8 cellular contexts compared by ENCODE assay signal in genomic region chr1:44212355-44213221, GRCh38. TPM values are rescaled to one million over a fixed set of nuclear protein-coding genes. Genes with fewer than 3 reads are reported as not detected.
A peak's percentile ranks its signal among the peaks of the same experiment; 100 is the strongest.
DNase-seq lines count a peak whose midpoint lies in the region; ATAC-seq and TF ChIP-seq lines count a peak whose summit lies in the region.

No MANE protein-coding gene starts in this region.

- H3K9me3 ChIP-seq in DND-41 (ENCODE audit: insufficient read depth, low read length, severe bottlenecking) (no peaks in the 10 kb centered on the region), RWPE2 (ENCODE audit: severe bottlenecking) (no peaks in the 10 kb centered on the region), colonic mucosa (no peaks in the 10 kb centered on the region), neuron (ENCODE audit: low read length) (no peaks in the 10 kb centered on the region)

- H3K9ac ChIP-seq in DND-41 (ENCODE audit: low read depth, low read length) (peak overlapping the region; percentile 73), colonic mucosa (ENCODE audit: low read depth in 2 of 2, low read length in 2 of 2) (peak overlapping the region in 1 of 2 donors; percentile 88)

- H3K79me2 ChIP-seq in DND-41 (ENCODE audit: insufficient read depth, low read length): peaks cover 11% of the 10 kb centered on the region

- H3K4me1 ChIP-seq in DND-41 (ENCODE audit: insufficient read depth, low read length): peaks cover 32% of the 10 kb centered on the region
- H3K4me1 ChIP-seq in RWPE2 (ENCODE audit: insufficient read depth, poor library complexity, severe bottlenecking): no peaks in the 10 kb centered on the region
- H3K4me1 ChIP-seq in colonic mucosa: peaks cover 14% of the 10 kb centered on the region
- peaks cover 19% of the 10 kb centered on the region for H3K4me1 ChIP-seq in neuron (ENCODE audit: insufficient read depth, low read length)

- TF ChIP-seq CTCF in DND-41 (IDR thresholded peaks at IDR 0.05; ENCODE audit: borderline replicate concordance, extremely low read depth, low read length, poor library complexity, severe bottlenecking) (no peak), RWPE2 (IDR thresholded peaks at IDR 0.05; ENCODE audit: poor library complexity, severe bottlenecking) (no peak), colonic mucosa (IDR thresholded peaks at IDR 0.05) (no peak)

- intact Hi-C loops in colonic mucosa (cut with DNase I): no loop called here

- ATAC-seq in DND-41 (ENCODE audit: insufficient read depth, low read depth) (no peak), RWPE2 (ENCODE audit: low read depth) (no peak), HG02571 (IDR thresholded peaks at IDR 0.05; ENCODE audit: unreplicated experiment) (no peak), GM19328 (IDR thresholded peaks at IDR 0.05; ENCODE audit: unreplicated experiment) (no peak)

- H3K27me3 ChIP-seq in DND-41 (ENCODE audit: insufficient read depth, low read length, poor library complexity): no peaks in the 10 kb centered on the region
- no peaks in the 10 kb centered on the region for H3K27me3 ChIP-seq in RWPE2 (ENCODE audit: insufficient read depth, poor library complexity, severe bottlenecking)
- H3K27me3 ChIP-seq in colonic mucosa: no peaks in the 10 kb centered on the region
- no peaks in the 10 kb centered on the region for H3K27me3 ChIP-seq in neuron (ENCODE audit: insufficient read depth, low read length)

- DNase-seq in DND-41: peak; percentile 25
- no peak for DNase-seq in RWPE2 (ENCODE audit: low spot score)
- DNase-seq in colonic mucosa: no peak
- DNase-seq in C1 segment of cervical spinal cord (lab: John Stamatoyannopoulos, UW): no peak
- no peak for DNase-seq in SKM-1 treated with dmso at 0.1 percent for 144 hours (lab: John Stamatoyannopoulos, UW; ENCODE audit: unreplicated experiment)

- no peaks in the 10 kb centered on the region; the same call in 1 of the 2 replicates for H4K20me1 ChIP-seq in DND-41 (ENCODE audit: insufficient read depth, low read length)

- H3K4me3 ChIP-seq in DND-41 (ENCODE audit: low read depth in 1 of 2, low read length in 2 of 2): peak overlapping the region; percentile 38 to 77; a peak in 3 of 4 replicates
- peak overlapping the region; percentile 72 for H3K4me3 ChIP-seq in RWPE2 (ENCODE audit: severe bottlenecking)
- H3K4me3 ChIP-seq in colonic mucosa: peak overlapping the region; percentile 92
- H3K4me3 ChIP-seq in neuron (ENCODE audit: low read length): peak overlapping the region; percentile 65

- H2AFZ ChIP-seq in DND-41 (ENCODE audit: low read depth, low read length) (peak overlapping the region; percentile 92), neuron (ENCODE audit: low read depth, low read length) (peak overlapping the region; percentile 85)

- peaks cover 32% of the 10 kb centered on the region for H3K36me3 ChIP-seq in DND-41 (ENCODE audit: insufficient read depth, low read length)
- H3K36me3 ChIP-seq in RWPE2 (ENCODE audit: low read depth): peaks cover 27% of the 10 kb centered on the region
- peaks cover 7% of the 10 kb centered on the region for H3K36me3 ChIP-seq in colonic mucosa
- peaks cover 23% of the 10 kb centered on the region for H3K36me3 ChIP-seq in neuron (ENCODE audit: insufficient read depth, low read length)

- peak overlapping the region; percentile 83 for H3K27ac ChIP-seq in DND-41 (ENCODE audit: low read length)
- no peak overlapping the region for H3K27ac ChIP-seq in RWPE2 (ENCODE audit: poor library complexity, severe bottlenecking)
- H3K27ac ChIP-seq in colonic mucosa: peak overlapping the region; percentile 72

- peak overlapping the region; percentile 79 for H3K4me2 ChIP-seq in DND-41 (ENCODE audit: insufficient read depth, low read length)

RNA-seq across cellular contexts. Expression of gene DMAP1, which starts 0.7 kb away (rescaled TPM):
- total RNA-seq in colonic mucosa: 10 to 100 TPM; 30.6 to 51.5 TPM
